9 cellular contexts compared by ENCODE assay signal in genomic region chr16:3129137-3130131, GRCh38. TPM values are rescaled to one million over a fixed set of nuclear protein-coding genes. Genes with fewer than 3 reads are reported as not detected.
DNase-seq lines count a peak whose midpoint lies in the region; ATAC-seq and TF ChIP-seq lines count a peak whose summit lies in the region.
"Had no signal": no experiment of that assay in that cellular context is flagged by ENCODE, and none has a peak within 500 bp of the region (broad histone marks: within the 10 kb centered on the region; RNA-seq: fewer than 3 reads in every experiment).

No MANE protein-coding gene starts in this region.

- H3K36me3 ChIP-seq in SK-N-SH (replicated peaks in 1 of 2; ENCODE audit: control insufficient read depth in 1 of 2, insufficient read depth in 2 of 2, low read length in 1 of 2) (peaks cover 18 to 56% of the 10 kb centered on the region in 2 experiments), prostate gland (no peaks in the 10 kb centered on the region)

- peak overlapping the region; percentile 92 for H3K27ac Mint-ChIP-seq in activated naive CD8-positive, alpha-beta T cell treated with anti-CD3 and anti-CD28 coated beads, Interleukin-2, amount 10 ng/mL, durations not matched to agents 7 days and 5 days

- peaks cover 11% of the 10 kb centered on the region for H3K36me3 Mint-ChIP-seq in activated naive CD8-positive, alpha-beta T cell treated with anti-CD3 and anti-CD28 coated beads, Interleukin-2, amount 10 ng/mL, durations not matched to agents 7 days and 5 days

- 40% methylated on average over 23 of the region's 28 CpGs for WGBS in SK-N-SH (ENCODE audit: low lambda C conversion rate)
- 17% methylated on average over 28 of the region's 28 CpGs for WGBS in prostate gland

- H3K9me2 ChIP-seq in SK-N-SH, result no peaks in the 10 kb centered on the region

- H3K4me1 ChIP-seq in SK-N-SH (ENCODE audit: control insufficient read depth in 1 of 2, insufficient read depth in 2 of 2, low read depth in 1 of 2, low read length in 1 of 2), result peaks cover 4 to 7% of the 10 kb centered on the region in 2 experiments; a peak in 2 of 4 replicates
- peaks cover 4% of the 10 kb centered on the region for H3K4me1 ChIP-seq in prostate gland (replicated peaks)

- H3K27me3 Mint-ChIP-seq in activated naive CD8-positive, alpha-beta T cell treated with anti-CD3 and anti-CD28 coated beads, Interleukin-2, amount 10 ng/mL, durations not matched to agents 7 days and 5 days, result no peaks in the 10 kb centered on the region

- peak; percentile 66 for TF ChIP-seq RAD21 in SK-N-SH (IDR thresholded peaks at IDR 0.05; ENCODE audit: low read length)

- no peak for TF ChIP-seq EP300 in SK-N-SH (IDR thresholded peaks at IDR 0.05; ENCODE audit: borderline replicate concordance in 1 of 2, low read depth in 1 of 2, low read length in 1 of 2)

- peak overlapping the region; percentile 96 for H3K4me3 Mint-ChIP-seq in activated naive CD8-positive, alpha-beta T cell treated with anti-CD3 and anti-CD28 coated beads, Interleukin-2, amount 10 ng/mL, durations not matched to agents 7 days and 5 days

- TF ChIP-seq CTCF in C4-2B (conservative IDR thresholded peaks at IDR 0.05) (peak; percentile 97), SK-N-SH (IDR thresholded peaks at IDR 0.05) (peak; percentile 87), prostate gland (IDR thresholded peaks at IDR 0.05) (peak; percentile 75 to 90 (median 84))

- H3K9me3 ChIP-seq in SK-N-SH (no peaks in the 10 kb centered on the region), prostate gland (no peaks in the 10 kb centered on the region)

- peaks cover 41% of the 10 kb centered on the region for H3K4me1 Mint-ChIP-seq in activated naive CD8-positive, alpha-beta T cell treated with anti-CD3 and anti-CD28 coated beads, Interleukin-2, amount 10 ng/mL, durations not matched to agents 7 days and 5 days

- ATAC-seq in GM19395 (IDR thresholded peaks at IDR 0.05; ENCODE audit: unreplicated experiment), result peak; percentile 51
- ATAC-seq in activated naive CD8-positive, alpha-beta T cell treated with anti-CD3 and anti-CD28 coated beads, Interleukin-2, amount 10 ng/mL, durations not matched to agents 7 days and 5 days (ENCODE audit: low read depth), result peak; percentile 62
- ATAC-seq in GM21825 (IDR thresholded peaks at IDR 0.05; ENCODE audit: unreplicated experiment), result no peak

- POLR2A ChIA-PET in SK-N-SH (lab: Yijun Ruan, JAX), result interaction anchor here (1.4 kb wide), 1 partner anchor 70 kb away, joined by 6 read pairs; no protein-coding TSS in a partner anchor
- POLR2A ChIA-PET in activated naive CD8-positive, alpha-beta T cell treated with anti-CD3 and anti-CD28 coated beads, Interleukin-2, amount 10 ng/mL, durations not matched to agents 7 days and 5 days (lab: Charles Lee), result interaction anchor here (0.7 to 7.0 kb wide), 23 partner anchors 19 to 414 kb away, joined by 3 to 121 read pairs (median 5); partner anchors contain the start of genes IL32, TNFRSF12A and ZSCAN10

- H3K9me3 Mint-ChIP-seq in activated naive CD8-positive, alpha-beta T cell treated with anti-CD3 and anti-CD28 coated beads, Interleukin-2, amount 10 ng/mL, durations not matched to agents 7 days and 5 days, result no peaks in the 10 kb centered on the region

- CTCF ChIA-PET in SK-N-SH (lab: Yijun Ruan, JAX), result interaction anchor here (0.6 to 6.0 kb wide), 42 partner anchors 8 to 723 kb away, joined by 3 to 64 read pairs (median 4); partner anchors contain the start of genes TNFRSF12A, ZNF205 and ZSCAN10

- H3K4me2 ChIP-seq in SK-N-SH, result peak overlapping the region; percentile 43; the same call in 1 of the 2 replicates

- intact Hi-C loops in cardiac septum (cut with DNase I) (loop anchor here (2.0 to 5.0 kb wide), 2 partner anchors 38 to 71 kb away; no protein-coding TSS in a partner anchor), prostate gland (cut with DNase I) (loop anchor here (5.0 kb wide), 1 partner anchor 72 kb away; no protein-coding TSS in a partner anchor)

- peaks cover 8% of the 10 kb centered on the region; the same call in 1 of the 2 replicates for H4K20me1 ChIP-seq in SK-N-SH (ENCODE audit: insufficient read depth)

- H2AFZ ChIP-seq in SK-N-SH (ENCODE audit: low read depth), result no peak overlapping the region

- H3K27me3 ChIP-seq in SK-N-SH (ENCODE audit: insufficient read depth), result no peaks in the 10 kb centered on the region
- no peaks in the 10 kb centered on the region for H3K27me3 ChIP-seq in prostate gland (replicated peaks; ENCODE audit: insufficient read depth)

- H3F3A ChIP-seq in SK-N-SH (replicated peaks; ENCODE audit: insufficient read depth), result peaks cover 46% of the 10 kb centered on the region

- H3K27ac ChIP-seq in C4-2B, result peak overlapping the region; percentile 75
- H3K27ac ChIP-seq in SK-N-SH (ENCODE audit: low read depth in 2 of 2, low read length in 1 of 2), result peak overlapping the region; percentile 14 to 35; a peak in 3 of 4 replicates
- H3K27ac ChIP-seq in prostate gland, result peak overlapping the region; percentile 46 to 55

- no peak for TF ChIP-seq POLR2A in prostate gland (IDR thresholded peaks at IDR 0.05)

- H3K79me2 ChIP-seq in SK-N-SH (ENCODE audit: insufficient read depth), result peaks cover 33% of the 10 kb centered on the region

- DNase-seq in NCI-H1092 (lab: John Stamatoyannopoulos, UW), result peak; percentile 66
- DNase-seq in SK-N-SH, result peak; percentile 65
- peak; percentile 75 for DNase-seq in activated naive CD8-positive, alpha-beta T cell treated with anti-CD3 and anti-CD28 coated beads, Interleukin-2, amount 10 ng/mL, durations not matched to agents 7 days and 5 days
- peak; percentile 85 for DNase-seq in cardiac septum (ENCODE audit: low spot score)
- DNase-seq in prostate gland (ENCODE audit: low spot score), result peak; percentile 76

- H3K9ac ChIP-seq in SK-N-SH, result no peak overlapping the region

- H3K4me3 ChIP-seq in SK-N-SH (ENCODE audit: low read depth in 2 of 2, low read length in 1 of 2) (peak overlapping the region in 1 of 2 experiments; percentile 41; a peak in 2 of 4 replicates), prostate gland (peak overlapping the region; percentile 17 to 35)

TF ChIP-seq in SK-N-SH, 30 proteins besides CTCF, POLR2A, EP300 and RAD21:
- no peak; the same call in 1 of the 2 replicates for TF ChIP-seq GATA2 (CRISPR knock-in tag; IDR thresholded peaks at IDR 0.05)
- TF ChIP-seq ELF1 (IDR thresholded peaks at IDR 0.05), result peak; percentile 60
- TF ChIP-seq FOXJ3 (CRISPR knock-in tag; IDR thresholded peaks at IDR 0.05), result no peak
- TF ChIP-seq TCF12 (IDR thresholded peaks at IDR 0.05), result 0 out of 2 replicates have a peak, but pooled peaks have one; percentile 16
- peak; percentile 54 for TF ChIP-seq SMC3 (IDR thresholded peaks at IDR 0.05; ENCODE audit: low read depth, low read length)
- peak; percentile 54; the same call in 1 of the 2 replicates for TF ChIP-seq SIN3A (IDR thresholded peaks at IDR 0.05; ENCODE audit: borderline replicate concordance, low read depth, low read length)
- no peak for TF ChIP-seq TAF1 (IDR thresholded peaks at IDR 0.05; ENCODE audit: borderline replicate concordance, low read depth, low read length)
- TF ChIP-seq MXI1 (IDR thresholded peaks at IDR 0.05; ENCODE audit: low read depth, low read length), result peak; percentile 35
- TF ChIP-seq EZH2phosphoT487 (IDR thresholded peaks at IDR 0.05; ENCODE audit: borderline replicate concordance, low read depth), result no peak
- no peak for TF ChIP-seq MEF2A (IDR thresholded peaks at IDR 0.05; ENCODE audit: borderline replicate concordance, low read depth)

RNA-seq across cellular contexts. Expression of gene ZNF213, which starts 5.4 kb away (rescaled TPM):
- 0.83 and 1.1 TPM in 2 replicates for polyA plus RNA-seq in SK-N-SH (2012; rRNA removed)
- 0.55 and 0.92 TPM in 2 replicates for polyA plus RNA-seq in SK-N-SH (2012; cell fraction: cytosol; rRNA removed)
- polyA plus RNA-seq in SK-N-SH (2012; cell fraction: nucleus; rRNA removed), result 1.4 and 2.5 TPM in 2 replicates
- total RNA-seq in activated naive CD8-positive, alpha-beta T cell treated with anti-CD3 and anti-CD28 coated beads, Interleukin-2, amount 10 ng/mL, durations not matched to agents 7 days and 5 days, result 10 to 100 TPM; 12.9 to 13.3 TPM
- total RNA-seq in cardiac septum (7.5 TPM), prostate gland (10 to 100 TPM; 18.4 to 28.1 TPM)

RNA-seq across cellular contexts. Expression of gene ZNF205, which starts 17.0 kb away (rescaled TPM):
- polyA plus RNA-seq in SK-N-SH (2012; rRNA removed), result 7.6 and 9.7 TPM in 2 replicates
- 3.8 and 6.7 TPM in 2 replicates for polyA plus RNA-seq in SK-N-SH (2012; cell fraction: cytosol; rRNA removed)
- 17.6 and 22.7 TPM in 2 replicates for polyA plus RNA-seq in SK-N-SH (2012; cell fraction: nucleus; rRNA removed)
- total RNA-seq in activated naive CD8-positive, alpha-beta T cell treated with anti-CD3 and anti-CD28 coated beads, Interleukin-2, amount 10 ng/mL, durations not matched to agents 7 days and 5 days, result not detected
- total RNA-seq in cardiac septum (6.5 TPM), prostate gland (10 to 100 TPM; 20.9 to 27.0 TPM)

RNA-seq across cellular contexts. Expression of gene ZSCAN10, which starts 30.3 kb away (rescaled TPM):
- 0.05 TPM in 1 of 2 replicates, not detected in the other for polyA plus RNA-seq in SK-N-SH (2012; rRNA removed)
- polyA plus RNA-seq in SK-N-SH (2012; cell fraction: cytosol; rRNA removed), result not detected in 2 replicates
- polyA plus RNA-seq in SK-N-SH (2012; cell fraction: nucleus; rRNA removed), result 0.08 and 0.16 TPM in 2 replicates
- under 1 TPM; 0.37 to 0.39 TPM for total RNA-seq in activated naive CD8-positive, alpha-beta T cell treated with anti-CD3 and anti-CD28 coated beads, Interleukin-2, amount 10 ng/mL, durations not matched to agents 7 days and 5 days
- not detected for total RNA-seq in cardiac septum
- total RNA-seq in prostate gland, result under 1 TPM in 1 of 2 donors, not detected in 1; 0.57 TPM
- total RNA-seq: activated CD8-positive, alpha-beta memory T cell treated with anti-CD3 and anti-CD28 coated beads for 36 hours had no signal

RNA-seq across cellular contexts. Expression of gene OR1F1, which starts 58.6 kb away (rescaled TPM):
- polyA plus RNA-seq in SK-N-SH (2012; rRNA removed), result 0.54 and 0.71 TPM in 2 replicates
- polyA plus RNA-seq in SK-N-SH (2012; cell fraction: cytosol; rRNA removed), result 0.21 and 0.23 TPM in 2 replicates
- 0.67 and 1.3 TPM in 2 replicates for polyA plus RNA-seq in SK-N-SH (2012; cell fraction: nucleus; rRNA removed)
- not detected for total RNA-seq in activated naive CD8-positive, alpha-beta T cell treated with anti-CD3 and anti-CD28 coated beads, Interleukin-2, amount 10 ng/mL, durations not matched to agents 7 days and 5 days
- total RNA-seq in cardiac septum, result not detected
- not detected for total RNA-seq in prostate gland
- total RNA-seq: activated CD8-positive, alpha-beta memory T cell treated with anti-CD3 and anti-CD28 coated beads for 36 hours had no signal

Comparison
In these comparisons a context has a peak if more than half of its experiments do, and no peak if none do; other contexts are left out.
1. H3K27ac ChIP-seq: peak in every context shown above with its lines; median percentile 75 in C4-2B; 50 in prostate gland; 24 in SK-N-SH.